In the genomic region with DNA sequence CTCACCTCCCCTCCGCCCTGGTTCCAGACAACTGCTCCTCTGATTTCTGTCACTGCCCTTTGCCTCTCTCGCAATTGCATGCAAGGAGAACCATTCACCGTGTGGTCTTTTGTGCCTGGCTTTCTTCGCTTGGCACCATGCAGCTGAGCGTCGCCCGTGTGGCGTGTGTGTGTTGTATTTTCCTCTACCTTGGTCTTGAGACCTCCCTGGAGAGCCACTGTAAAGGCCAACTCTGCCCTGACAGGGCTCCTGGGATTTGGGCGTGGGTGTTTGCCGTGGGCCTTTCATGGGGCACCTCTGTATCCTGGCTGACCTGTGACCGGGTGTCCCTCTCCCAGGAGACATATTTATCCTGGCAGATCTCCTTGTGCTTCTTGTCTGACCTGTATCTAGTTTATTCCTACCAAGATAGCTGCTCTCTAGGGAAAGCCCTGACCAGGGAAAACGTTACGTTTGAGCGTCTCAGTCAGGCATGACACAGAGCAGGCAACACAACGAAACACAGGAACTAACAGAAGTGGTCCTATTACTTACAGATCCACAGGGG, we compare ENCODE assay signal across 8 cellular contexts. TPM values are rescaled to one million over a fixed set of nuclear protein-coding genes. Genes with fewer than 3 reads are reported as not detected.
DNase-seq lines count a peak whose midpoint lies in the region; ATAC-seq and TF ChIP-seq lines count a peak whose summit lies in the region.

No MANE protein-coding gene starts in this region.

- no peak overlapping the region for H3K4me3 ChIP-seq in MM.1S (ENCODE audit: low read length)
- no peak overlapping the region for H3K4me3 ChIP-seq in gastroesophageal sphincter

- 93 to 100% methylated on average over 1 to 9 of the region's 15 CpGs for WGBS in gastroesophageal sphincter (ENCODE audit: low coverage in 1 of 2), 2 donors

- H3K27ac Mint-ChIP-seq in chondrocyte (ENCODE audit: unreplicated experiment) (no peak overlapping the region), osteocyte (ENCODE audit: unreplicated experiment) (no peak overlapping the region)

- H3K9me3 ChIP-seq in MM.1S (replicated peaks; ENCODE audit: insufficient read depth, low read length), result no peaks in the 10 kb centered on the region
- H3K9me3 ChIP-seq in gastroesophageal sphincter, result no peaks in the 10 kb centered on the region

- no peaks in the 10 kb centered on the region for H3K36me3 Mint-ChIP-seq in activated T-cell treated with anti-CD3 and anti-CD28 coated beads, Interleukin-2, amount 50 U/mL, for 4 hours (ENCODE audit: insufficient read depth)
- no peaks in the 10 kb centered on the region for H3K36me3 Mint-ChIP-seq in chondrocyte (ENCODE audit: low read depth)
- H3K36me3 Mint-ChIP-seq in osteocyte (ENCODE audit: unreplicated experiment), result peaks cover 4% of the 10 kb centered on the region

- no peaks in the 10 kb centered on the region for H3F3A ChIP-seq in MM.1S (ENCODE audit: insufficient read depth, low read length)

- H3K9ac ChIP-seq in MM.1S (ENCODE audit: low read length), result no peak overlapping the region

- TF ChIP-seq POLR2A in gastroesophageal sphincter (IDR thresholded peaks at IDR 0.05), result no peak

- H3K4me1 ChIP-seq in MM.1S (ENCODE audit: low read length), result 0 out of 2 replicates have a peak, but pooled peaks cover 6% of the 10 kb centered on the region
- peaks cover 0 to 24% (median 8%) of the 10 kb centered on the region in 3 donors for H3K4me1 ChIP-seq in gastroesophageal sphincter

- H3K9me3 Mint-ChIP-seq in activated T-cell treated with anti-CD3 and anti-CD28 coated beads, Interleukin-2, amount 50 U/mL, for 4 hours, result no peaks in the 10 kb centered on the region
- no peaks in the 10 kb centered on the region for H3K9me3 Mint-ChIP-seq in chondrocyte (ENCODE audit: low read depth)
- H3K9me3 Mint-ChIP-seq in osteocyte (ENCODE audit: unreplicated experiment), result no peaks in the 10 kb centered on the region

- H3K4me1 Mint-ChIP-seq in activated T-cell treated with anti-CD3 and anti-CD28 coated beads, Interleukin-2, amount 50 U/mL, for 4 hours (ENCODE audit: low read depth), result peaks cover 7% of the 10 kb centered on the region
- H3K4me1 Mint-ChIP-seq in chondrocyte (ENCODE audit: low read depth) (peaks cover 8% of the 10 kb centered on the region), osteocyte (ENCODE audit: unreplicated experiment) (peaks cover 12% of the 10 kb centered on the region)

- H2AFZ ChIP-seq in MM.1S (ENCODE audit: low read length), result 0 out of 2 replicates have a peak overlapping the region, but pooled peaks have one; percentile 25

- no peaks in the 10 kb centered on the region for H3K9me2 ChIP-seq in MM.1S (replicated peaks; ENCODE audit: insufficient read depth, low read length)

- peaks cover 14% of the 10 kb centered on the region for H3K27me3 Mint-ChIP-seq in activated T-cell treated with anti-CD3 and anti-CD28 coated beads, Interleukin-2, amount 50 U/mL, for 4 hours (ENCODE audit: low read depth)
- no peaks in the 10 kb centered on the region for H3K27me3 Mint-ChIP-seq in chondrocyte (ENCODE audit: low read depth)
- no peaks in the 10 kb centered on the region for H3K27me3 Mint-ChIP-seq in osteocyte (ENCODE audit: unreplicated experiment)

- H3K4me3 Mint-ChIP-seq in activated T-cell treated with anti-CD3 and anti-CD28 coated beads, Interleukin-2, amount 50 U/mL, for 4 hours, result peak overlapping the region; percentile 78
- H3K4me3 Mint-ChIP-seq in chondrocyte (ENCODE audit: unreplicated experiment), result peak overlapping the region; percentile 54
- peak overlapping the region; percentile 62 for H3K4me3 Mint-ChIP-seq in osteocyte (ENCODE audit: unreplicated experiment)

- TF ChIP-seq EP300 in gastroesophageal sphincter (IDR thresholded peaks at IDR 0.05), result no peak

- no peaks in the 10 kb centered on the region for H3K79me2 ChIP-seq in MM.1S (ENCODE audit: low read length)

- no peak for TF ChIP-seq CTCF in MM.1S (IDR thresholded peaks at IDR 0.05; ENCODE audit: low read length)
- no peak for TF ChIP-seq CTCF in chondrocyte (IDR thresholded peaks at IDR 0.05)
- no peak for TF ChIP-seq CTCF in osteocyte (IDR thresholded peaks at IDR 0.05)
- no peak for TF ChIP-seq CTCF in gastroesophageal sphincter (IDR thresholded peaks at IDR 0.05)

- ATAC-seq in activated T-cell treated with anti-CD3 and anti-CD28 coated beads, Interleukin-2, amount 50 U/mL, for 4 hours, result no peak
- ATAC-seq in gastroesophageal sphincter, result no peak

- DNase-seq in activated T-cell treated with anti-CD3 and anti-CD28 coated beads, Interleukin-2, amount 50 U/mL, for 4 hours, result no peak
- DNase-seq in activated T-cell treated with anti-CD3 and anti-CD28 coated beads, Interleukin-2, amount 50 U/mL, for 1 hour, result no peak
- DNase-seq in MM.1S (no peak), chondrocyte (ENCODE audit: low spot score) (no peak), osteocyte (ENCODE audit: extremely low spot score, unreplicated experiment) (no peak), SW 1271 (lab: John Stamatoyannopoulos, UW) (no peak), NCI-H2196 treated with DMSO at 0.1 percent for 48 hours (lab: John Stamatoyannopoulos, UW; ENCODE audit: unreplicated experiment) (no peak)

- 0 out of 2 replicates have a peak overlapping the region, but pooled peaks have one; percentile 52 for H3K4me2 ChIP-seq in MM.1S (ENCODE audit: low read depth, low read length)

- H4K20me1 ChIP-seq in MM.1S (ENCODE audit: insufficient read depth, low read length), result no peaks in the 10 kb centered on the region

- no peak overlapping the region for H3K27ac ChIP-seq in MM.1S (ENCODE audit: low read length)
- H3K27ac ChIP-seq in gastroesophageal sphincter, result no peak overlapping the region

- H3K36me3 ChIP-seq in MM.1S (replicated peaks; ENCODE audit: insufficient read depth, low read length) (no peaks in the 10 kb centered on the region), gastroesophageal sphincter (no peaks in the 10 kb centered on the region)

- peaks cover 12% of the 10 kb centered on the region; the same call in 1 of the 2 replicates for H3K27me3 ChIP-seq in MM.1S (replicated peaks; ENCODE audit: insufficient read depth, low read length)
- H3K27me3 ChIP-seq in gastroesophageal sphincter, result no peaks in the 10 kb centered on the region

RNA-seq across cellular contexts. Expression of a gene that starts 2.0 kb away (rescaled TPM):
- under 1 TPM; 0.34 to 0.82 (median 0.61) TPM for total RNA-seq in activated T-cell treated with anti-CD3 and anti-CD28 coated beads, Interleukin-2, amount 50 U/mL, for 4 hours
- total RNA-seq in chondrocyte (8.8 to 10.1 TPM (median 9.9 TPM) in 3 replicates), osteocyte (7.9 and 9.5 TPM in 2 replicates), gastroesophageal sphincter (10 to 100 TPM in 2 of 4 donors, 1 to 10 TPM in 2; 5.0 to 15.3 (median 10.5) TPM)

RNA-seq across cellular contexts. Expression of a gene that starts 28.3 kb away (rescaled TPM):
- total RNA-seq in activated T-cell treated with anti-CD3 and anti-CD28 coated beads, Interleukin-2, amount 50 U/mL, for 4 hours, result 100 to 1,000 TPM; 132 to 138 (median 134) TPM
- total RNA-seq in chondrocyte (59.5 to 67.2 TPM (median 61.5 TPM) in 3 replicates), osteocyte (59.5 and 66.1 TPM in 2 replicates), gastroesophageal sphincter (10 to 100 TPM; 46.8 to 53.2 (median 49.7) TPM)

RNA-seq across cellular contexts. Expression of a gene that starts 59.0 kb away (rescaled TPM):
- total RNA-seq in activated T-cell treated with anti-CD3 and anti-CD28 coated beads, Interleukin-2, amount 50 U/mL, for 4 hours, result 1 to 10 TPM in 2 of 3 donors, under 1 TPM in 1; 0.79 to 2.7 (median 1.9) TPM
- total RNA-seq in chondrocyte (4.5 to 5.2 TPM (median 5.1 TPM) in 3 replicates), osteocyte (1.4 and 1.9 TPM in 2 replicates), gastroesophageal sphincter (10 to 100 TPM in 2 of 4 donors, 1 to 10 TPM in 2; 5.0 to 11.5 (median 9.0) TPM)
